8 cellular contexts compared by ENCODE assay signal in the genomic region with DNA sequence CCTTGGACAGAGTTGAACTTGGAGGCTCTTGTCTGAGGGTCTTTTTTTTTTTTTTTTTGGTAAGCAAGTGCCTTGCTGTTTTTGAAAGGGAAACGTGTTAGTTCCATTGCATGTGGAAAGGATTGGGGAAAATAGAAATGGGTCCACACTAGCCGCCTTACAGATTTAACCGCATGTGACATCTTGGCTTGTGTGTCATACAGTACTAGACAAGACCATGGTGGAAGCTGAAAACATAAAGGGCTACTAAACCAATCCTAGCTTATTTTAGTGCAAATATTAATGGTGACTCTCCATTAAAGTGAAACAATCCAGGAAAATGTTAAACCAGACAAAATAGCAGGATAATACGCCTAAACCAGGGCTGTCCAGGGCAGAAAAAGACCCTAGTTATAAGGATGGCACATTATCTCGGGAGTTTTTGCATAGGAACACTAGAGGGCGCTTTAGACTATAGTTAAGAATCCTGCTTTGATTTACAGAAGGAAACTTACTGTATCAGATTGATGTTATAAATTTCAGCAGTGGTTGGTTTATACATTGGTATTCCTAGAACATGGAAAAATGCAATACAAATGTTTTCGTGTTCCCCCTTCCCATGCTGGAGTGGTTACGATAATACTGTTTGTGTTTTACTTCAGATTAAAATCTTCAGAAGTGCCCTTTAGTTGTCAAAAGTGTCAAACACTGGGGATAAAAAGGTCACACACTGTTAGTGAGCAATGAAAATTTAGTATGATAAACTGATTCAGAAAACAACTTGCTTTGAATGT. TPM values are rescaled to one million over a fixed set of nuclear protein-coding genes. Genes with fewer than 3 reads are reported as not detected.
DNase-seq lines count a peak whose midpoint lies in the region; ATAC-seq, FAIRE-seq and TF ChIP-seq lines count a peak whose summit lies in the region.

No MANE protein-coding gene starts in this region.

- DNase-seq in D721Med (ENCODE audit: insufficient read length, low spot score) (peak; percentile 42), GM20000 (ENCODE audit: low spot score) (peak; percentile 60), RKO (ENCODE audit: low spot score) (peak; percentile 66), H1 (ENCODE audit: low read depth in 1 of 2, low spot score in 2 of 2) (no peak), mesenchymal stem cell (peak; percentile 56), ovary (no peak)

- H2BK120ac ChIP-seq in H1 (replicated peaks; ENCODE audit: low read depth, low read length) (no peak overlapping the region), mesenchymal stem cell (ENCODE audit: low read depth, low read length) (no peak overlapping the region)

- H3K9ac ChIP-seq in Loucy (ENCODE audit: low read depth, low read length, poor library complexity, severe bottlenecking), result no peak overlapping the region
- no peak overlapping the region for H3K9ac ChIP-seq in H1 (replicated peaks in 1 of 4; ENCODE audit: extremely low read depth in 1 of 4, low read depth in 3 of 4, low read length in 3 of 4)
- no peak overlapping the region for H3K9ac ChIP-seq in mesenchymal stem cell (ENCODE audit: low read length)

- TF ChIP-seq RAD21 in H1 (IDR thresholded peaks at IDR 0.05 in 1 of 2, conservative IDR thresholded peaks at IDR 0.05 in 1 of 2; ENCODE audit: low read depth in 2 of 2, low read length in 2 of 2), result peak; percentile 85 to 86

- no peak overlapping the region for H3K14ac ChIP-seq in H1 (ENCODE audit: insufficient read length)
- H3K14ac ChIP-seq in mesenchymal stem cell (ENCODE audit: low read length in 2 of 2), result no peak overlapping the region

- no peaks in the 10 kb centered on the region for H4K20me1 ChIP-seq in Loucy (ENCODE audit: insufficient read depth, low read length, poor library complexity, severe bottlenecking)
- H4K20me1 ChIP-seq in H1 (replicated peaks in 1 of 2; ENCODE audit: control insufficient read depth in 1 of 2, insufficient read depth in 2 of 2, low read length in 2 of 2), result no peaks in the 10 kb centered on the region

- H2BK12ac ChIP-seq in H1 (ENCODE audit: low read depth, low read length) (no peak overlapping the region), mesenchymal stem cell (ENCODE audit: low read length in 2 of 2) (no peak overlapping the region)

- no peak overlapping the region for H4K5ac ChIP-seq in H1 (ENCODE audit: insufficient read length, low read depth, low read length)

- no peaks in the 10 kb centered on the region for H3K27me3 ChIP-seq in Loucy (ENCODE audit: insufficient read depth, low read length, poor library complexity, severe bottlenecking)
- no peaks in the 10 kb centered on the region for H3K27me3 ChIP-seq in H1 (replicated peaks in 1 of 4; ENCODE audit: control insufficient read depth in 3 of 4, extremely low read depth in 1 of 4, insufficient read depth in 3 of 4, low read length in 3 of 4)
- H3K27me3 ChIP-seq in mesenchymal stem cell (ENCODE audit: control insufficient read depth in 1 of 2, insufficient read depth in 1 of 2, low read length in 2 of 2), result no peaks in the 10 kb centered on the region
- H3K27me3 ChIP-seq in ovary, result no peaks in the 10 kb centered on the region

- no peaks in the 10 kb centered on the region for H3K4me1 ChIP-seq in Loucy (ENCODE audit: insufficient read depth, low read length, poor library complexity, severe bottlenecking)
- no peaks in the 10 kb centered on the region for H3K4me1 ChIP-seq in H1 (replicated peaks in 1 of 4; ENCODE audit: control insufficient read depth in 3 of 4, insufficient read depth in 4 of 4, low read length in 3 of 4)
- peaks cover 2% of the 10 kb centered on the region for H3K4me1 ChIP-seq in mesenchymal stem cell (ENCODE audit: control insufficient read depth, insufficient read depth, low read depth, low read length)
- no peaks in the 10 kb centered on the region for H3K4me1 ChIP-seq in ovary (ENCODE audit: insufficient read depth)

- no peaks in the 10 kb centered on the region for H3F3A ChIP-seq in Loucy (ENCODE audit: low read depth)

- H2AK5ac ChIP-seq in H1 (ENCODE audit: low read depth, low read length), result no peak overlapping the region
- H2AK5ac ChIP-seq in mesenchymal stem cell (ENCODE audit: low read length, severe bottlenecking), result no peak overlapping the region

- no peak for TF ChIP-seq EP300 in H1 (IDR thresholded peaks at IDR 0.05; ENCODE audit: borderline replicate concordance in 1 of 2, low read depth in 2 of 2, low read length in 2 of 2)
- no peak for TF ChIP-seq EP300 in ovary (IDR thresholded peaks at IDR 0.05)

- no peak overlapping the region for H3K4ac ChIP-seq in H1 (replicated peaks; ENCODE audit: insufficient read length, low read depth, low read length)
- no peak overlapping the region for H3K4ac ChIP-seq in mesenchymal stem cell (ENCODE audit: low read depth in 1 of 2, low read length in 2 of 2)

- H3K27ac ChIP-seq in H1 (ENCODE audit: low read depth, low read length) (no peak overlapping the region), mesenchymal stem cell (ENCODE audit: low read length, poor library complexity, severe bottlenecking) (no peak overlapping the region), ovary (no peak overlapping the region)

- H2BK5ac ChIP-seq in H1 (ENCODE audit: low read depth, low read length) (no peak overlapping the region), mesenchymal stem cell (ENCODE audit: low read depth, low read length, poor library complexity, severe bottlenecking) (no peak overlapping the region)

- no peak overlapping the region for H3K23ac ChIP-seq in H1 (ENCODE audit: insufficient read length)
- H3K23ac ChIP-seq in mesenchymal stem cell (ENCODE audit: low read length in 2 of 2), result no peak overlapping the region

- H2AFZ ChIP-seq in Loucy (ENCODE audit: low read length) (no peak overlapping the region), H1 (ENCODE audit: low read length) (no peak overlapping the region), mesenchymal stem cell (ENCODE audit: low read depth, low read length) (no peak overlapping the region)

- peak; percentile 71 for TF ChIP-seq CTCF in D721Med (IDR thresholded peaks at IDR 0.05; ENCODE audit: insufficient read depth, missing control alignments)
- peak; percentile 46 for TF ChIP-seq CTCF in GM20000 (IDR thresholded peaks at IDR 0.05; ENCODE audit: extremely low read depth, missing control alignments)
- peak; percentile 93 for TF ChIP-seq CTCF in Loucy (conservative IDR thresholded peaks at IDR 0.05; ENCODE audit: low read length)
- TF ChIP-seq CTCF in H1 (IDR thresholded peaks at IDR 0.05; ENCODE audit: control extremely low read depth in 1 of 3, insufficient read depth in 1 of 3, low read depth in 1 of 3, low read length in 3 of 3), result peak in 2 of 3 experiments; percentile 62 to 72; a peak in 2 of 4 replicates
- peak in 1 of 3 donors; percentile 28 for TF ChIP-seq CTCF in ovary (IDR thresholded peaks at IDR 0.05)

- H3K4me3 ChIP-seq in Loucy (ENCODE audit: low read length, poor library complexity, severe bottlenecking), result no peak overlapping the region
- H3K4me3 ChIP-seq in H1 (ENCODE audit: extremely low read depth in 1 of 4, insufficient read depth in 2 of 4, low read depth in 3 of 4, low read length in 4 of 4), result no peak overlapping the region
- H3K4me3 ChIP-seq in mesenchymal stem cell (ENCODE audit: insufficient read depth in 1 of 2, low read depth in 1 of 2, low read length in 2 of 2), result no peak overlapping the region
- H3K4me3 ChIP-seq in ovary, result no peak overlapping the region

- intact Hi-C loops in ovary (cut with DNase I), result loop anchor here in 2 of 4 donors (5.0 to 10.0 kb wide), 2 partner anchors 171 to 178 kb away; no protein-coding TSS in a partner anchor

- H3K79me2 ChIP-seq in Loucy (ENCODE audit: insufficient read depth, low read length) (no peaks in the 10 kb centered on the region), H1 (ENCODE audit: control insufficient read depth in 1 of 2, insufficient read depth in 2 of 2, low read length in 2 of 2) (no peaks in the 10 kb centered on the region)

- no peak overlapping the region for H3K18ac ChIP-seq in H1 (ENCODE audit: extremely low read depth, low read length)
- H3K18ac ChIP-seq in mesenchymal stem cell (ENCODE audit: low read depth in 1 of 2, low read length in 2 of 2), result no peak overlapping the region

- WGBS in H1 (ENCODE audit: extremely low coverage in 1 of 2, insufficient coverage in 1 of 2, insufficient read length in 1 of 2, insufficient replicate concordance in 2 of 2, low coverage in 1 of 2, low lambda C conversion rate in 2 of 2, missing lambda C conversion rate in 1 of 2), 2 experiments, result 40% methylated on average over 8 of the region's 8 CpGs; no CpG with 5 or more reads in 1 of the 2 experiments
- 36% methylated on average over 7 of the region's 8 CpGs for WGBS in mesenchymal stem cell
- WGBS in ovary, 3 donors, result 23 to 33% (median 29%) methylated on average over 8 of the region's 8 CpGs

- TF ChIP-seq POLR2A in H1 (IDR thresholded peaks at IDR 0.05; ENCODE audit: control extremely low read depth in 1 of 2, low read depth in 2 of 2, low read length in 2 of 2) (no peak), ovary (IDR thresholded peaks at IDR 0.05) (no peak)

- no peaks in the 10 kb centered on the region for H3K9me2 ChIP-seq in Loucy (replicated peaks; ENCODE audit: low read depth, low read length)

- FAIRE-seq in D721Med (lab: Jason Lieb, UNC) (peak; percentile 58), H1 (lab: Jason Lieb, UNC) (peak; percentile 92)

- no peak overlapping the region for H4K8ac ChIP-seq in H1 (ENCODE audit: extremely low read depth, insufficient read depth, low read length)
- H4K8ac ChIP-seq in mesenchymal stem cell (ENCODE audit: low read length), result no peak overlapping the region

- no peaks in the 10 kb centered on the region for H3K79me1 ChIP-seq in H1 (ENCODE audit: low read depth, low read length)
- no peaks in the 10 kb centered on the region for H3K79me1 ChIP-seq in mesenchymal stem cell (replicated peaks; ENCODE audit: low read length, poor library complexity, severe bottlenecking)

- CTCF ChIA-PET in H1 (lab: Charles Lee; ENCODE audit: partially characterized antibody), result interaction anchor here (0.6 to 15.6 kb wide), 25 partner anchors 8 to 1643 kb away, joined by 3 to 268 read pairs (median 5); a partner anchor contains a TSS

- no peaks in the 10 kb centered on the region for H3K23me2 ChIP-seq in H1 (ENCODE audit: low read depth, low read length)

- no peak overlapping the region for H3K56ac ChIP-seq in H1 (replicated peaks; ENCODE audit: insufficient read length, low read depth, low read length)

- H3K4me2 ChIP-seq in Loucy (ENCODE audit: low read depth, low read length, poor library complexity, severe bottlenecking) (no peak overlapping the region), H1 (ENCODE audit: insufficient read depth in 1 of 2, low read depth in 2 of 2, low read length in 2 of 2) (no peak overlapping the region), mesenchymal stem cell (ENCODE audit: low read length, poor library complexity, severe bottlenecking) (no peak overlapping the region)

- H4K91ac ChIP-seq in H1 (replicated peaks; ENCODE audit: insufficient read length, low read length), result no peak overlapping the region
- H4K91ac ChIP-seq in mesenchymal stem cell (ENCODE audit: low read length), result no peak overlapping the region

- H2BK15ac ChIP-seq in H1 (ENCODE audit: low read length) (no peak overlapping the region), mesenchymal stem cell (ENCODE audit: low read depth, poor library complexity, severe bottlenecking) (no peak overlapping the region)

- no peaks in the 10 kb centered on the region for H3K9me3 ChIP-seq in Loucy (ENCODE audit: insufficient read depth, low read depth, low read length)
- H3K9me3 ChIP-seq in H1 (ENCODE audit: insufficient read depth in 2 of 2, low read depth in 1 of 2, low read length in 1 of 2), result no peaks in the 10 kb centered on the region
- no peaks in the 10 kb centered on the region for H3K9me3 ChIP-seq in mesenchymal stem cell (ENCODE audit: control insufficient read depth, low read length)
- no peaks in the 10 kb centered on the region for H3K9me3 ChIP-seq in ovary

- no peaks in the 10 kb centered on the region for H3K36me3 ChIP-seq in Loucy (ENCODE audit: insufficient read depth, low read length)
- H3K36me3 ChIP-seq in H1 (ENCODE audit: control insufficient read depth in 2 of 4, insufficient read depth in 4 of 4, low read length in 3 of 4), result no peaks in the 10 kb centered on the region
- H3K36me3 ChIP-seq in mesenchymal stem cell (ENCODE audit: control insufficient read depth in 1 of 2, insufficient read depth in 2 of 2, low read depth in 1 of 2, low read length in 2 of 2), result no peaks in the 10 kb centered on the region
- no peaks in the 10 kb centered on the region for H3K36me3 ChIP-seq in ovary

- POLR2A ChIA-PET in H1 (lab: Charles Lee; ENCODE audit: partially characterized antibody), result no interaction called here

- H2BK20ac ChIP-seq in H1 (ENCODE audit: low read length), result no peak overlapping the region

- ATAC-seq in HG03095 (IDR thresholded peaks at IDR 0.05; ENCODE audit: unreplicated experiment), result no peak

RNA-seq across cellular contexts. Expression of a gene that starts 59.8 kb away (rescaled TPM):
- total RNA-seq in H1 (2021; fragmentation: NEBNext Ultra II Directional; extraction: Animal tissue kit (Norgen Biotek cat#: 25700)), result 227 and 228 TPM in 2 replicates
- polyA plus RNA-seq in H1 (2011; rRNA removed), result 22.1 and 40.0 TPM in 2 replicates
- 80.0 TPM for polyA plus RNA-seq in H1 (2011; cell fraction: cytosol; rRNA removed)
- polyA plus RNA-seq in H1 (2011; cell fraction: nucleus; rRNA removed), result 22.9 TPM
- polyA plus RNA-seq in H1 (2012, experiment 1 of 2), result 91.5 to 172 TPM (median 103 TPM) in 4 replicates
- 12.1 TPM for polyA plus RNA-seq in H1 (2012, experiment 2 of 2)
- 274 TPM for polyA plus RNA-seq in H1 (2013, experiment 1 of 2)
- 284 TPM for polyA plus RNA-seq in H1 (2013, experiment 2 of 2)
- 16.2 and 21.6 TPM in 2 replicates for polyA minus RNA-seq in H1 (2011; rRNA and poly(A)+ RNA removed)
- polyA minus RNA-seq in H1 (2011; cell fraction: cytosol; rRNA and poly(A)+ RNA removed), result 102 TPM
- polyA minus RNA-seq in H1 (2011; cell fraction: nucleus; rRNA and poly(A)+ RNA removed), result 78.9 TPM
- 82.1 TPM for polyA plus RNA-seq in mesenchymal stem cell (2013, experiment 1 of 2)
- polyA plus RNA-seq in mesenchymal stem cell (2013, experiment 2 of 2), result 79.4 TPM
- 100 to 1,000 TPM in 2 of 7 donors, 10 to 100 TPM in 5; 63.5 to 143 (median 79.1) TPM for total RNA-seq in ovary
- polyA plus RNA-seq in ovary, result 10 to 100 TPM; 54.1 to 55.5 TPM

Comparison
In these comparisons a context has a peak if more than half of its experiments do, and no peak if none do; other contexts are left out.
1. DNase-seq: peak in D721Med (single experiment), GM20000 (single experiment), RKO (single experiment) and mesenchymal stem cell (single experiment); none in H1 (0 of 2) and ovary (0 of 5).